Comparison of ENCODE assay signal across 9 cellular contexts in genomic region chr2:184192664-184193063, GRCh38.
"Had no signal": no experiment of that assay in that cellular context is flagged by ENCODE, and none has a peak within 500 bp of the region (broad histone marks: within the 10 kb centered on the region; RNA-seq: fewer than 3 reads in every experiment).

No MANE protein-coding gene starts in this region.

- H2AFZ ChIP-seq: GM23248 had no signal

- FAIRE-seq: H1, H54, HTR-8/SVneo had no signal

- H3K9ac ChIP-seq: GM23248, KMS-11 had no signal

- DNase-seq: GM23248, H9, HCEC 1CT, IMR-90, KBM-7 had no signal

- H3K4me3 ChIP-seq: GM23248 had no signal

- H3K4me2 ChIP-seq: KMS-11 had no signal

- H3K27ac ChIP-seq: GM23248, KMS-11 had no signal
